ENCODE assay signal across 2 cellular contexts in the genomic region with DNA sequence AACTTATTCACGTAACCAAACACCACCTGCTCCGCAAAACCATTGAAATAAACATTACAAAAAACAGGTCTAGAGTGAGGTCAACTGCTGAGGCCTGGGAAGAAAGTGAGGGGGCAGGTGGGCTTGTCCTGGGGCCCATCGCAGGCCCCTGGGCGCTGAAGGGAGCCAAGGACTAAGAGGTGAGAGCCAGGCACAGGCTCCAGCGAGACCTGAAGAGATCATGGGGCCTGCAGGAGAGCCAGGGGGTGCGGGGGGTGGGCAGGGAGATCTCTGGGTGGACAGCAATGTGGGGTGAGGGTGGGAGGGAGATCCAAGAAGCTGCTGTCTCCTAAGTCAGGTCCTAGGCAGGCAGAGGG.
TF ChIP-seq lines count a peak whose summit lies in the region.

No MANE protein-coding gene starts in this region.

TF ChIP-seq in GM23338, 12 proteins besides CTCF, POLR2A, EP300 and RAD21:
- TF ChIP-seq REST (IDR thresholded peaks at IDR 0.05; ENCODE audit: unreplicated experiment) (no peak), ZNF462 (CRISPR knock-in tag; IDR thresholded peaks at IDR 0.05) (no peak), CREB1 (CRISPR knock-in tag; IDR thresholded peaks at IDR 0.05; ENCODE audit: low read depth) (no peak), ZNF331 (CRISPR knock-in tag; IDR thresholded peaks at IDR 0.05; ENCODE audit: low read depth) (no peak), STAT1 (IDR thresholded peaks at IDR 0.05; ENCODE audit: unreplicated experiment) (no peak), EZH2 (IDR thresholded peaks at IDR 0.05; ENCODE audit: low read depth, unreplicated experiment) (no peak), POLR2AphosphoS5 (IDR thresholded peaks at IDR 0.05; ENCODE audit: low read depth) (no peak), ZNF114 (CRISPR knock-in tag; IDR thresholded peaks at IDR 0.05) (no peak), JUNB (IDR thresholded peaks at IDR 0.05; ENCODE audit: unreplicated experiment) (no peak), EZH2phosphoT487 (IDR thresholded peaks at IDR 0.05; ENCODE audit: unreplicated experiment) (no peak), ETS1 (IDR thresholded peaks at IDR 0.05) (no peak)

TF ChIP-seq in WTC11, 78 proteins besides CTCF, POLR2A, EP300 and RAD21 (continued from another document):
- TF ChIP-seq E2F1 (CRISPR knock-in tag; IDR thresholded peaks at IDR 0.05) (no peak), TP53 (CRISPR knock-in tag; IDR thresholded peaks at IDR 0.05) (no peak), ZMAT4 (CRISPR knock-in tag; IDR thresholded peaks at IDR 0.05) (no peak), SP1 (CRISPR knock-in tag; conservative IDR thresholded peaks at IDR 0.05) (no peak), IRF1 (CRISPR knock-in tag; IDR thresholded peaks at IDR 0.05) (no peak), AFF4 (CRISPR knock-in tag; IDR thresholded peaks at IDR 0.05; ENCODE audit: borderline replicate concordance) (no peak), E2F4 (CRISPR knock-in tag; IDR thresholded peaks at IDR 0.05; ENCODE audit: borderline replicate concordance, low read depth) (no peak), TCF7 (CRISPR knock-in tag; IDR thresholded peaks at IDR 0.05; ENCODE audit: low read depth) (no peak), ZNF423 (CRISPR knock-in tag; IDR thresholded peaks at IDR 0.05) (no peak), GRHL2 (CRISPR knock-in tag; IDR thresholded peaks at IDR 0.05; ENCODE audit: insufficient replicate concordance, severe bottlenecking) (no peak), MYBL2 (CRISPR knock-in tag; IDR thresholded peaks at IDR 0.05) (no peak), CBFB (CRISPR knock-in tag; IDR thresholded peaks at IDR 0.05; ENCODE audit: low read depth) (no peak), JAZF1 (CRISPR knock-in tag; IDR thresholded peaks at IDR 0.05) (no peak)
- TF ChIP-seq, protein P1, sequence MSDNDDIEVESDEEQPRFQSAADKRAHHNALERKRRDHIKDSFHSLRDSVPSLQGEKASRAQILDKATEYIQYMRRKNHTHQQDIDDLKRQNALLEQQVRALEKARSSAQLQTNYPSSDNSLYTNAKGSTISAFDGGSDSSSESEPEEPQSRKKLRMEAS (CRISPR knock-in tag; IDR thresholded peaks at IDR 0.05): no peak
